ENCODE assay signal across 12 cellular contexts in the genomic region with DNA sequence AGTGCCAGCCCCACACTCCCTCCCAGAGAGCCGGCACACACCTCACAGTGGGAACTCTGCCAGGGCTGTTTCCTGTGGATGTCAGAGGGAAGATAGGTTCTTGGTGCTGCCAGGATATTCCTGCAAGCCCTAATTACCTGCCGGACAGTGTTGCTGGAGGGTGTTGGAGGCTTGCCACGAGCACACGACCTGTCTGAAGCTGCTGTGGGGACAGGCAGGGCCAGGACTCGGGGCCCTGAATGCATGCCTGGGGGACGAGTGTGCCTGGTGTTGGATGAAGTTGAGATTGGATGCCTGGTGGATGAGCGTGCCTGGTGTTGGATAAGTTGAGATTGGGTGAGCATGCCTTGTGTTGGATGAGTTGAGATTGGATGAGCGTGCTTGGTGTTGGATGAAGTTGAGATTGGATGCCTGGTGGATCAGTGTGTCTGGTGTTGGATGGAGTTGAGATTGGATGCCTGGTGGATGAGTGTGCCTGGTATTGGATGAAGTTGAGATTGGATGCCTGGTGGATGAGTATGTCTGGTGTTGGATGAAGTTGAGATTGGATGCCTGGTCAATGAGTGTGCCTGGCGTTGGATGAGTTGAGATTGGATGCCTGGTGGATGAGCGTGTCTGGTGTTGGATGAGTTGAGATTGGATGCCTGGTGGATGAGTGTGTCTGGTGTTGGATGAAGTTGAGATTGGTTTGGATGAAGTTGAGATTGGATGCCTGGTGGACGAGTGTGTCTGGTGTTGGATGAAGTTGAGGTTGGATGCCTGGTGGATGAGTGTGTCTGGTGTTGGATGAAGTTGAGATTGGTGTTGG. TPM values are rescaled to one million over a fixed set of nuclear protein-coding genes. Genes with fewer than 3 reads are reported as not detected.
DNase-seq lines count a peak whose midpoint lies in the region; ATAC-seq and TF ChIP-seq lines count a peak whose summit lies in the region.
"Had no signal": no experiment of that assay in that cellular context is flagged by ENCODE, and none has a peak within 500 bp of the region (broad histone marks: within the 10 kb centered on the region; RNA-seq: fewer than 3 reads in every experiment).

No MANE protein-coding gene starts in this region.

- H3K9me2 ChIP-seq in SK-N-SH: no peaks in the 10 kb centered on the region

- H3F3A ChIP-seq in SK-N-SH (replicated peaks; ENCODE audit: insufficient read depth): peaks cover 56% of the 10 kb centered on the region

- TF ChIP-seq EP300 in SK-N-SH (IDR thresholded peaks at IDR 0.05; ENCODE audit: borderline replicate concordance in 1 of 2, low read depth in 1 of 2, low read length in 1 of 2): peak in 1 of 2 experiments; percentile 87; a peak in 2 of 4 replicates

- POLR2A ChIA-PET in SK-N-SH (lab: Yijun Ruan, JAX): no interaction called here

- H4K20me1 ChIP-seq in SK-N-SH (ENCODE audit: insufficient read depth): peaks cover 10% of the 10 kb centered on the region

- TF ChIP-seq CTCF in left ventricle myocardium inferior (IDR thresholded peaks at IDR 0.05; ENCODE audit: borderline replicate concordance) (no peak), SK-N-SH (IDR thresholded peaks at IDR 0.05) (no peak), thoracic aorta (IDR thresholded peaks at IDR 0.05) (no peak)

- H3K4me3 ChIP-seq in left ventricle myocardium inferior (no peak overlapping the region), SK-N-SH (ENCODE audit: low read depth in 2 of 2, low read length in 1 of 2) (peak overlapping the region in 1 of 2 experiments; percentile 5; a peak in 1 of 4 replicates), thoracic aorta (no peak overlapping the region)
- H3K4me3 ChIP-seq: skin epidermis had no signal

- TF ChIP-seq RAD21 in SK-N-SH (IDR thresholded peaks at IDR 0.05; ENCODE audit: low read length): no peak

- CTCF ChIA-PET in SK-N-SH (lab: Yijun Ruan, JAX): no interaction called here

- intact Hi-C loops in Right ventricle myocardium inferior (cut with DNase I) (no loop called here), left ventricle myocardium inferior (cut with micrococcal nuclease) (no loop called here), sciatic nerve (cut with DNase I) (no loop called here)

- H3K36me3 ChIP-seq in left ventricle myocardium inferior (peaks cover 74% of the 10 kb centered on the region), SK-N-SH (replicated peaks in 1 of 2; ENCODE audit: control insufficient read depth in 1 of 2, insufficient read depth in 2 of 2, low read length in 1 of 2) (peaks cover 27 to 32% of the 10 kb centered on the region in 2 experiments), thoracic aorta (peaks cover 47% of the 10 kb centered on the region)

- DNase-seq in Right ventricle myocardium inferior (ENCODE audit: missing footprints) (peak; percentile 60), left ventricle myocardium inferior (no peak), SK-N-SH (no peak), fibroblast of peridontal ligament (ENCODE audit: extremely low read depth) (peak; percentile 85), thoracic aorta (ENCODE audit: low spot score) (no peak), sciatic nerve (ENCODE audit: low spot score) (no peak)
- DNase-seq: midbrain, NCI-H524 had no signal

- peak overlapping the region; percentile 42; the same call in 1 of the 2 replicates for H3K4me2 ChIP-seq in SK-N-SH
- H3K4me2 ChIP-seq: KMS-11 had no signal

- H3K27me3 ChIP-seq in left ventricle myocardium inferior (ENCODE audit: low read depth) (no peaks in the 10 kb centered on the region), SK-N-SH (ENCODE audit: insufficient read depth) (no peaks in the 10 kb centered on the region), thoracic aorta (replicated peaks; ENCODE audit: insufficient read depth) (no peaks in the 10 kb centered on the region)

- ATAC-seq in Right ventricle myocardium inferior (no peak), thoracic aorta (ENCODE audit: insufficient number of reproducible peaks, low FRiP score, low read depth) (no peak), HG03045 (IDR thresholded peaks at IDR 0.05; ENCODE audit: unreplicated experiment) (no peak), sciatic nerve (no peak), GM21390 (IDR thresholded peaks at IDR 0.05; ENCODE audit: unreplicated experiment) (no peak)

- peak overlapping the region; percentile 26; the same call in 1 of the 2 replicates for H3K9ac ChIP-seq in SK-N-SH
- H3K9ac ChIP-seq: KMS-11 had no signal

- H3K79me2 ChIP-seq in SK-N-SH (ENCODE audit: insufficient read depth): peaks cover 46% of the 10 kb centered on the region; the same call in 1 of the 2 replicates

- no peak overlapping the region for H2AFZ ChIP-seq in SK-N-SH (ENCODE audit: low read depth)

- H3K4me1 ChIP-seq in left ventricle myocardium inferior (peaks cover 8% of the 10 kb centered on the region), SK-N-SH (ENCODE audit: control insufficient read depth in 1 of 2, insufficient read depth in 2 of 2, low read depth in 1 of 2, low read length in 1 of 2) (peaks cover 0 to 7% of the 10 kb centered on the region in 2 experiments; a peak in 2 of 4 replicates), thoracic aorta (ENCODE audit: control insufficient read depth in 1 of 2, low read depth in 2 of 2) (peaks cover 2 to 20% of the 10 kb centered on the region in 2 donors)

- no peaks in the 10 kb centered on the region for H3K9me3 ChIP-seq in left ventricle myocardium inferior (replicated peaks)
- no peaks in the 10 kb centered on the region for H3K9me3 ChIP-seq in SK-N-SH
- no peaks in the 10 kb centered on the region for H3K9me3 ChIP-seq in thoracic aorta

- H3K27ac ChIP-seq in left ventricle myocardium inferior (replicated peaks) (no peak overlapping the region), SK-N-SH (ENCODE audit: low read depth in 2 of 2, low read length in 1 of 2) (peak overlapping the region in 1 of 2 experiments; percentile 84; a peak in 2 of 4 replicates), thoracic aorta (peak overlapping the region; percentile 50 to 59)
- H3K27ac ChIP-seq: KMS-11 had no signal

- 26% methylated on average over 10 of the region's 11 CpGs for WGBS in SK-N-SH (ENCODE audit: low lambda C conversion rate)

TF ChIP-seq in SK-N-SH, 30 proteins besides CTCF, POLR2A, EP300 and RAD21 (continues in another document):
- TF ChIP-seq FOSL2 (IDR thresholded peaks at IDR 0.05; ENCODE audit: borderline replicate concordance, low read depth) (peak; percentile 99), NFIC (IDR thresholded peaks at IDR 0.05; ENCODE audit: borderline replicate concordance) (peak; percentile 93), TAF1 (IDR thresholded peaks at IDR 0.05; ENCODE audit: borderline replicate concordance, low read depth, low read length) (no peak), MXI1 (IDR thresholded peaks at IDR 0.05; ENCODE audit: low read depth, low read length) (no peak), PBX3 (IDR thresholded peaks at IDR 0.05) (0 out of 2 replicates have a peak, but pooled peaks have one; percentile 33), GATA2 (CRISPR knock-in tag; IDR thresholded peaks at IDR 0.05) (no peak), TCF12 (IDR thresholded peaks at IDR 0.05) (peak; percentile 74), CHD2 (IDR thresholded peaks at IDR 0.05; ENCODE audit: low read length, partially characterized antibody) (no peak), REST (IDR thresholded peaks at IDR 0.05; ENCODE audit: low read depth, low read length) (no peak; the same call in 1 of the 2 replicates), POLR2AphosphoS5 (IDR thresholded peaks at IDR 0.05; ENCODE audit: low read depth, low read length) (no peak; the same call in 1 of the 2 replicates), SMC3 (IDR thresholded peaks at IDR 0.05; ENCODE audit: low read depth, low read length) (no peak)

RNA-seq across cellular contexts. Expression of gene UVSSA, which starts 23.2 kb away (rescaled TPM):
- 6.5 TPM for total RNA-seq in Right ventricle myocardium inferior
- total RNA-seq in left ventricle myocardium inferior: 5.9 TPM
- 14.5 and 14.9 TPM in 2 replicates for polyA plus RNA-seq in SK-N-SH (2012; rRNA removed)
- polyA plus RNA-seq in SK-N-SH (2012; cell fraction: cytosol; rRNA removed): 5.2 and 6.2 TPM in 2 replicates
- 74.4 and 110 TPM in 2 replicates for polyA plus RNA-seq in SK-N-SH (2012; cell fraction: nucleus; rRNA removed)
- total RNA-seq in thoracic aorta: 10 to 100 TPM; 23.3 to 29.0 TPM
- 33.5 TPM for total RNA-seq in sciatic nerve

RNA-seq across cellular contexts. Expression of gene MAEA, which starts 34.1 kb away (rescaled TPM):
- total RNA-seq in Right ventricle myocardium inferior (50.4 TPM), left ventricle myocardium inferior (49.5 TPM), thoracic aorta (10 to 100 TPM; 53.7 to 83.8 TPM), sciatic nerve (68.6 TPM)
- 123 and 128 TPM in 2 replicates for polyA plus RNA-seq in SK-N-SH (2012; rRNA removed)
- polyA plus RNA-seq in SK-N-SH (2012; cell fraction: cytosol; rRNA removed): 64.4 and 85.4 TPM in 2 replicates
- 196 and 274 TPM in 2 replicates for polyA plus RNA-seq in SK-N-SH (2012; cell fraction: nucleus; rRNA removed)

Comparison
In these comparisons a context has a peak if more than half of its experiments do, and no peak if none do; other contexts are left out.
1. DNase-seq: peak in Right ventricle myocardium inferior (single experiment) and fibroblast of peridontal ligament (single experiment); none in left ventricle myocardium inferior (single experiment), SK-N-SH (single experiment), thoracic aorta (single experiment) and sciatic nerve (single experiment).